Comparison of ENCODE assay signal across 22 cellular contexts in genomic region chr12:830111-830867, GRCh38.
"Had no signal": no experiment of that assay in that cellular context is flagged by ENCODE, and none has a peak within 500 bp of the region (broad histone marks: within the 10 kb centered on the region; RNA-seq: fewer than 3 reads in every experiment).

No MANE protein-coding gene starts in this region.

- H3K4me3 ChIP-seq: left lung, lung, thyroid gland, upper lobe of right lung had no signal

- H3K9me3 ChIP-seq: left lung, thyroid gland, upper lobe of right lung had no signal

- H3K4me3 Mint-ChIP-seq: activated CD4-positive, alpha-beta T cell treated with anti-CD3 and anti-CD28 coated beads for 36 hours; activated T-helper 1 cell treated with anti-CD3 and anti-CD28 coated beads, Interleukin-12 subunit alpha, Interleukin-12 subunit beta, Interleukin-2, Interleukin-4 antibody, amounts not matched to agents 30 ng/mL and 10 ng/mL and 1 ng/mL, durations not matched to agents 14 hours and 24 hours and 36 hours; mesothelial cell of epicardium; natural killer cell; T-cell had no signal

- DNase-seq: activated CD4-positive, alpha-beta T cell treated with anti-CD3 and anti-CD28 coated beads for 36 hours; activated CD4-positive, alpha-beta T cell treated with anti-CD3 and anti-CD28 coated beads, Interleukin-2, amount 50 U/mL, for 4 hours; activated gamma-delta T cell treated with Interleukin-2 at 50 U/mL for 16 hours; amygdala; caudate nucleus; dermis blood vessel endothelial cell; effector CD8-positive, alpha-beta T cell; foreskin melanocyte; kidney glomerular epithelial cell; left lung; natural killer cell; retina; stimulated activated CD4-positive, alpha-beta T cell treated with anti-CD3 and anti-CD28 coated beads, Interleukin-4, amount 100 ng/mL, for 24 hours; stimulated activated naive CD4-positive, alpha-beta T cell treated with Interleukin-2 at 50 U/mL for 16 hours; T-cell; thyroid gland; upper lobe of right lung had no signal

- H3K4me1 ChIP-seq: left lung, thyroid gland had no signal

- H3K27ac ChIP-seq: left lung, thyroid gland, upper lobe of right lung had no signal

- H3K9me3 Mint-ChIP-seq: activated naive CD4-positive, alpha-beta T cell treated with anti-CD3 and anti-CD28 coated beads, Interleukin-2, amount 50 U/mL, for 72 hours; activated T-helper 1 cell treated with anti-CD3 and anti-CD28 coated beads, Interleukin-12 subunit alpha, Interleukin-12 subunit beta, Interleukin-2, Interleukin-4 antibody, amounts not matched to agents 30 ng/mL and 10 ng/mL and 1 ng/mL, durations not matched to agents 14 hours and 24 hours and 36 hours; mesothelial cell of epicardium; natural killer cell; T-cell had no signal

- ATAC-seq: activated CD4-positive, alpha-beta T cell treated with anti-CD3 and anti-CD28 coated beads for 36 hours; activated naive CD4-positive, alpha-beta T cell treated with anti-CD3 and anti-CD28 coated beads, Interleukin-2, amount 50 U/mL, for 72 hours; esophagus mucosa; left lung; natural killer cell; T-cell; upper lobe of right lung had no signal

- H3K27ac Mint-ChIP-seq: activated CD4-positive, alpha-beta T cell treated with anti-CD3 and anti-CD28 coated beads for 36 hours; activated T-helper 1 cell treated with anti-CD3 and anti-CD28 coated beads, Interleukin-12 subunit alpha, Interleukin-12 subunit beta, Interleukin-2, Interleukin-4 antibody, amounts not matched to agents 30 ng/mL and 10 ng/mL and 1 ng/mL, durations not matched to agents 14 hours and 24 hours and 36 hours; mesothelial cell of epicardium; T-cell had no signal

- H3K27me3 ChIP-seq: left lung, thyroid gland, upper lobe of right lung had no signal

- H3K27me3 Mint-ChIP-seq: activated CD4-positive, alpha-beta T cell treated with anti-CD3 and anti-CD28 coated beads for 36 hours; T-cell had no signal
